ENCODE assay signal across 22 cellular contexts in the genomic region with DNA sequence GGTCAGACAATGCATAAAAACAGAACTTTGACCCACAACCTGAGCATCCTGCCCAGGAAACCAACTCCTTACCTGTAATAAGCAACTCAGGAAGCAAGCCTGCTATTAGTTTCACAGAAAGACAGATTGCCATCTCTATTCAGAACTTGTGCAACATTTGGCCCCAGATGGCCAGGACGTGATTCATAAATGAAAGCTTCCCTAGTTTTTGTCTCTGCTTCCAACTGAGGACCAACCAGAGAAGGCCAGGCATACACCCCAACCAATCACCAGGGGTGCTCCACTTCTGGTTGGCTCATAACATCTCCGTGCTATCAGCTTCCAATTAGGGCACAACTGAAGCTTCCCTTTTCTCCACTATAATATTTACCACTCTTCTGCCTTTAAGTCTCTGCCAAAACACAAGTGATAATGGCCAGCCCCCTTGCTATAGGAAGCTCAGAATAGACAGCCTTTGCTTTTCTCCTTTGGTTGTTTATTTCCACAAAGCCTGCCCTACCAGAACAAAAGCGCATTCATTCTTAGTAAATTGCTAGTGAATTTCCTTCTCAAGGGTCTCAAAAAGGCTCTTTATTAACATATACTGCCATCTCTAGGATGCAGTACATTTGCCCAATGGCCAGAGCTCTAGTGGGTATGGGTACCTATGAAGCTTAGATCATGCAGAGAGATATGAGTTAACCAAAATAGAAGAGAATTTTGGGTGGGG.
DNase-seq lines count a peak whose midpoint lies in the region; TF ChIP-seq lines count a peak whose summit lies in the region.
"Had no signal": no experiment of that assay in that cellular context is flagged by ENCODE, and none has a peak within 500 bp of the region (broad histone marks: within the 10 kb centered on the region; RNA-seq: fewer than 3 reads in every experiment).

No MANE protein-coding gene starts in this region.

- H3K36me3 ChIP-seq in BE2C: no peaks in the 10 kb centered on the region
- H3K36me3 ChIP-seq: neutrophil, right atrium auricular region, WERI-Rb-1 had no signal

- DNase-seq in NOMO-1 treated with DMSO at 0.1 percent for 48 hours (lab: John Stamatoyannopoulos, UW; ENCODE audit: unreplicated experiment) (peak; percentile 26), NOMO-1 (lab: John Stamatoyannopoulos, UW; ENCODE audit: unreplicated experiment in 2 of 2) (no peak), NCI-H69 (lab: John Stamatoyannopoulos, UW) (peak; percentile 70), fibroblast of mammary gland (ENCODE audit: low read depth) (peak; percentile 40), BE2C (no peak)
- DNase-seq in stimulated activated CD4-positive, alpha-beta T cell treated with anti-CD3 and anti-CD28 coated beads, Interleukin-4, amount 100 ng/mL, for 1 hour: no peak
- no peak for DNase-seq in stimulated activated naive CD4-positive, alpha-beta T cell treated with Interleukin-2 at 50 U/mL for 16 hours (lab: John Stamatoyannopoulos, UW)
- DNase-seq: activated CD8-positive, alpha-beta T cell treated with anti-CD3 and anti-CD28 coated beads for 36 hours; activated naive CD8-positive, alpha-beta T cell treated with anti-CD3 and anti-CD28 coated beads, Interleukin-2, amount 10 ng/mL, durations not matched to agents 7 days and 5 days; activated T-cell treated with anti-CD3 and anti-CD28 coated beads, Interleukin-2, amount 50 U/mL, for 48 hours; CD4-positive, CD25-positive, alpha-beta regulatory T cell; mucosa of descending colon; NCI-H1092 treated with DMSO at 0.1 percent for 48 hours; NK-92 treated with Interleukin-12 subunit alpha and Interleukin-12 subunit beta, amount 100 ng/mL, for 24 hours; SHP77; stimulated activated naive CD8-positive, alpha-beta T cell treated with anti-CD3 and anti-CD28 coated beads, Interleukin-15, amount 100 ng/mL, for 72 hours; T-helper 1 cell; WERI-Rb-1 had no signal

- no peaks in the 10 kb centered on the region for H3K9me3 ChIP-seq in BE2C
- H3K9me3 ChIP-seq: A549, mucosa of descending colon, neutrophil, right atrium auricular region had no signal

- H3K4me3 ChIP-seq in fibroblast of mammary gland (ENCODE audit: control insufficient read depth, low read depth, low read length) (no peak overlapping the region), BE2C (ENCODE audit: low read depth, low read length) (no peak overlapping the region)
- H3K4me3 ChIP-seq: A549, mucosa of descending colon, right atrium auricular region had no signal

- no peaks in the 10 kb centered on the region for H3K4me1 ChIP-seq in BE2C
- H3K4me1 ChIP-seq: A549 had no signal

- H3K27me3 ChIP-seq in BE2C: no peaks in the 10 kb centered on the region
- H3K27me3 ChIP-seq: neutrophil, right atrium auricular region had no signal

- peak overlapping the region; percentile 41 for H3K27ac ChIP-seq in temporal lobe (ENCODE audit: low read depth, low read length)
- H3K27ac ChIP-seq: A549, neutrophil, right atrium auricular region, WERI-Rb-1 had no signal

- TF ChIP-seq CTCF in fibroblast of mammary gland (conservative IDR thresholded peaks at IDR 0.05; ENCODE audit: control insufficient read depth, insufficient read depth, low read depth, low read length) (no peak), BE2C (IDR thresholded peaks at IDR 0.05; ENCODE audit: low read depth, low read length) (no peak)

Comparison
In these comparisons a context has a peak if more than half of its experiments do, and no peak if none do; other contexts are left out.
1. DNase-seq: peak in NOMO-1 treated with DMSO at 0.1 percent for 48 hours (single experiment), NCI-H69 (single experiment) and fibroblast of mammary gland (single experiment); none in NOMO-1 (0 of 2), stimulated activated CD4-positive, alpha-beta T cell treated with anti-CD3 and anti-CD28 coated beads, Interleukin-4, amount 100 ng/mL, for 1 hour (single experiment), stimulated activated naive CD4-positive, alpha-beta T cell treated with Interleukin-2 at 50 U/mL for 16 hours (single experiment) and BE2C (single experiment).